In the genomic region with DNA sequence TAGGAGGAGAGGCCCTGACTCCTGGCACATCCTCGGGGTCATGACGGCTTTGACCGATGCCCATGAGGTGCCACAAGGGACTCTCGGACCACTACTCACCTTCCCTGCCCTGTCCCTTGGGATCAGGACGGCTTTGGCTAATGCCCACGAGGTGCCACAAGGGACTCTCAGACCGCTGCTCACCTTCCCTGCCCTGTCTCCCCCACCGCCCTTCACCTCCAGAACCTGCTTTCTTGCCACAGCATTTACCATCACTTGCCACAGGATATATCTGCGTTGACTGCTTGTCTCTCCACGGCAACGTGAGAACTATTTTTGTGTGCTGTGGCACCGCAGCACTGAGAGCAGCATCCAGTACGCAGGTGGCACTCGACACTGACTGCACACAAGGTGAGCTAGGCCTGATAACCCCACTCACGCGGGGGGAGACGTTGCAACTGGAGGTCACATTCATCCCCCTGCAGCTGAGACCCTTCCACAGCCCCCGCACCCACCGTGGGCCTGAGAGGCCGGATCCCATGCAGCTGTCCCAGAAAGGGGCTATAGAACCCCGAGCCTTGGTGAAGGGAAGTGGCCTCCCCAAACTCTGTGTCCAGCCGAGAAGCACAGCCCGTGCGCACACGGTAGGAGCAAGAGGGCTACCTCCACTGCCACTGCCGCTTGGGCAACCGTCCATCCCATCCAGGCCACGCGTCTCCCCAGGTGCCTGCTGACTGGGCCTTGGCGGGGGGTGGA, we compare ENCODE assay signal across 17 cellular contexts.
"Had no signal": no experiment of that assay in that cellular context is flagged by ENCODE, and none has a peak within 500 bp of the region (broad histone marks: within the 10 kb centered on the region; RNA-seq: fewer than 3 reads in every experiment).

No MANE protein-coding gene starts in this region.

- H3K27ac ChIP-seq: coronary artery, pancreas, skin epidermis, suprapubic skin had no signal

- ATAC-seq: activated T-cell treated with anti-CD3 and anti-CD28 coated beads, Interleukin-2, amount 50 U/mL, for 4 hours; pancreas had no signal

- H3K4me3 ChIP-seq: coronary artery, lung, pancreas, skin epidermis, suprapubic skin had no signal

- H3K9me3 ChIP-seq: pancreas, suprapubic skin had no signal

- H3K27me3 ChIP-seq: pancreas, suprapubic skin had no signal

- DNase-seq: activated CD4-positive, alpha-beta T cell treated with anti-CD3 and anti-CD28 coated beads, Interleukin-2, amount 50 U/mL, for 4 hours; activated CD4-positive, CD25-positive, alpha-beta regulatory T cell treated with anti-CD3 and anti-CD28 coated beads, Interleukin-2, amount 50 U/mL, for 72 hours; activated effector memory CD4-positive, alpha-beta T cell treated with Interleukin-2 at 50 U/mL for 16 hours; activated naive CD4-positive, alpha-beta T cell treated with anti-CD3 and anti-CD28 coated beads, Interleukin-2, amount 50 U/mL, for 16 hours; activated T-cell treated with anti-CD3 and anti-CD28 coated beads, Interleukin-2, amount 50 U/mL, for 4 hours; central memory CD4-positive, alpha-beta T cell; effector CD4-positive, alpha-beta T cell; foreskin fibroblast; kidney glomerular epithelial cell; midbrain; stimulated activated CD4-positive, alpha-beta T cell treated with anti-CD3 and anti-CD28 coated beads, Interleukin-4, amount 100 ng/mL, for 4 hours; stimulated activated CD8-positive, alpha-beta memory T cell treated with anti-CD3 and anti-CD28 coated beads, Interleukin-4, amount 100 ng/mL, for 48 hours had no signal

- H3K4me1 ChIP-seq: pancreas, suprapubic skin had no signal
